15 cellular contexts compared by ENCODE assay signal in genomic region chr11:66881927-66882452, GRCh38. TPM values are rescaled to one million over a fixed set of nuclear protein-coding genes. Genes with fewer than 3 reads are reported as not detected.
DNase-seq lines count a peak whose midpoint lies in the region; ATAC-seq and TF ChIP-seq lines count a peak whose summit lies in the region.
"Had no signal": no experiment of that assay in that cellular context is flagged by ENCODE, and none has a peak within 500 bp of the region (broad histone marks: within the 10 kb centered on the region; RNA-seq: fewer than 3 reads in every experiment).

No MANE protein-coding gene starts in this region.

- DNase-seq in cardiac muscle cell (ENCODE audit: low read depth in 1 of 2, low spot score in 1 of 2) (peak in 1 of 2 donors; percentile 45), cardiac septum (ENCODE audit: low spot score) (no peak), WTC11 (ENCODE audit: low spot score) (no peak), mesendoderm (no peak), posterior vena cava (ENCODE audit: low spot score) (no peak), HT-29 (ENCODE audit: low spot score) (no peak)
- DNase-seq in stimulated activated naive CD8-positive, alpha-beta T cell treated with anti-CD3 and anti-CD28 coated beads, Interleukin-15, Interleukin-2, amounts not matched to agents 100 U/mL and 50 U/mL, for 24 hours = no peak
- DNase-seq: activated naive CD8-positive, alpha-beta T cell treated with anti-CD3 and anti-CD28 coated beads, Interleukin-2, amount 10 ng/mL, durations not matched to agents 7 days and 5 days; EL; NCI-H226; stimulated activated CD4-positive, alpha-beta T cell treated with anti-CD3 and anti-CD28 coated beads, Interleukin-15, amount 100 ng/mL, for 24 hours had no signal

- no peak overlapping the region for H3K9ac ChIP-seq in mesendoderm (ENCODE audit: low read length)

- H3K9me3 ChIP-seq in cardiac muscle cell (ENCODE audit: low read depth) = no peaks in the 10 kb centered on the region
- H3K9me3 ChIP-seq: vagina had no signal

- peak overlapping the region; percentile 0 for H3K4ac ChIP-seq in mesendoderm (ENCODE audit: low read depth, low read length)

- TF ChIP-seq CTCF in cardiac muscle cell (IDR thresholded peaks at IDR 0.05; ENCODE audit: low read depth, low read length) (no peak), WTC11 (IDR thresholded peaks at IDR 0.05) (no peak)

- no peak overlapping the region for H3K18ac ChIP-seq in mesendoderm (ENCODE audit: low read length)

- H3K27me3 ChIP-seq in cardiac muscle cell (no peaks in the 10 kb centered on the region), mesendoderm (ENCODE audit: insufficient read depth, low read length, poor library complexity) (no peaks in the 10 kb centered on the region)
- H3K27me3 ChIP-seq: vagina had no signal

- no peaks in the 10 kb centered on the region for H3K27me3 Mint-ChIP-seq in WTC11 (ENCODE audit: low read depth)
- H3K27me3 Mint-ChIP-seq: activated naive CD8-positive, alpha-beta T cell treated with anti-CD3 and anti-CD28 coated beads, Interleukin-2, amount 10 ng/mL, durations not matched to agents 7 days and 5 days had no signal

- H3K9me3 Mint-ChIP-seq in WTC11 = no peaks in the 10 kb centered on the region
- H3K9me3 Mint-ChIP-seq: activated naive CD8-positive, alpha-beta T cell treated with anti-CD3 and anti-CD28 coated beads, Interleukin-2, amount 10 ng/mL, durations not matched to agents 7 days and 5 days had no signal

- H2AK5ac ChIP-seq in mesendoderm (ENCODE audit: low read length) = no peak overlapping the region

- H3K27ac Mint-ChIP-seq in WTC11 = peak overlapping the region; percentile 83
- H3K27ac Mint-ChIP-seq: activated naive CD8-positive, alpha-beta T cell treated with anti-CD3 and anti-CD28 coated beads, Interleukin-2, amount 10 ng/mL, durations not matched to agents 7 days and 5 days had no signal

- peaks cover 41% of the 10 kb centered on the region for H3K4me1 Mint-ChIP-seq in WTC11

- H3K27ac ChIP-seq in cardiac muscle cell (peak overlapping the region; percentile 72), mesendoderm (ENCODE audit: low read depth, low read length) (no peak overlapping the region), temporal lobe (ENCODE audit: low read depth, low read length) (peak overlapping the region; percentile 75)
- H3K27ac ChIP-seq: vagina had no signal

- no peak overlapping the region for H3K23ac ChIP-seq in mesendoderm (ENCODE audit: low read length)

- H3K79me1 ChIP-seq in mesendoderm (ENCODE audit: low read length) = no peaks in the 10 kb centered on the region

- H2BK120ac ChIP-seq in mesendoderm (ENCODE audit: low read depth, low read length) = no peak overlapping the region

- POLR2A ChIA-PET in WTC11 (lab: Charles Lee) = no interaction called here

- H4K5ac ChIP-seq in mesendoderm (ENCODE audit: low read length) = no peak overlapping the region

- H3K4me3 Mint-ChIP-seq in WTC11 = no peak overlapping the region
- H3K4me3 Mint-ChIP-seq: activated naive CD8-positive, alpha-beta T cell treated with anti-CD3 and anti-CD28 coated beads, Interleukin-2, amount 10 ng/mL, durations not matched to agents 7 days and 5 days had no signal

- H3K4me1 ChIP-seq in cardiac muscle cell (ENCODE audit: low read depth) = peaks cover 36% of the 10 kb centered on the region
- H3K4me1 ChIP-seq in mesendoderm (ENCODE audit: control insufficient read depth, low read depth, low read length) = no peaks in the 10 kb centered on the region

- no peak for ATAC-seq in WTC11
- no peak for ATAC-seq in stimulated activated naive CD8-positive, alpha-beta T cell treated with anti-CD3 and anti-CD28 coated beads, Interleukin-15, Interleukin-2, amounts not matched to agents 100 U/mL and 50 U/mL, for 24 hours
- ATAC-seq: activated CD4-positive, CD25-positive, alpha-beta regulatory T cell treated with anti-CD3 and anti-CD28 coated beads, Interleukin-2, amount 50 U/mL, for 24 hours had no signal

- no peak overlapping the region for H4K8ac ChIP-seq in mesendoderm (ENCODE audit: low read depth, low read length)

- no peak overlapping the region for H3K56ac ChIP-seq in mesendoderm (ENCODE audit: low read length)

- CTCF ChIA-PET in WTC11 (lab: Charles Lee) = interaction anchor here (0.6 to 4.0 kb wide), 25 partner anchors 10 to 189 kb away, joined by 3 to 39 read pairs (median 7); partner anchors contain the start of genes C11orf86, PC and RCE1

- H3K36me3 ChIP-seq in cardiac muscle cell (no peaks in the 10 kb centered on the region), mesendoderm (ENCODE audit: control insufficient read depth, insufficient read depth, low read length) (no peaks in the 10 kb centered on the region)
- H3K36me3 ChIP-seq: vagina had no signal

- no peak overlapping the region for H3K4me3 ChIP-seq in cardiac muscle cell
- H3K4me3 ChIP-seq in mesendoderm (ENCODE audit: low read length) = no peak overlapping the region
- H3K4me3 ChIP-seq: lung had no signal

- no peaks in the 10 kb centered on the region for H3K79me2 ChIP-seq in mesendoderm (ENCODE audit: control insufficient read depth, insufficient read depth, low read length)

- H3K4me2 ChIP-seq in mesendoderm (ENCODE audit: low read length) = no peak overlapping the region

- intact Hi-C loops in cardiac septum (cut with DNase I) = no loop called here
- intact Hi-C loops in posterior vena cava (cut with DNase I) = no loop called here

- WGBS in mesendoderm (ENCODE audit: extremely low coverage, insufficient coverage, low lambda C conversion rate) = no CpG with 5 or more reads among the region's 9 CpGs

- H2BK15ac ChIP-seq in mesendoderm (replicated peaks; ENCODE audit: low read depth) = no peak overlapping the region

- H2BK5ac ChIP-seq in mesendoderm (ENCODE audit: low read length) = no peak overlapping the region

- no peaks in the 10 kb centered on the region for H3K36me3 Mint-ChIP-seq in WTC11
- H3K36me3 Mint-ChIP-seq: activated naive CD8-positive, alpha-beta T cell treated with anti-CD3 and anti-CD28 coated beads, Interleukin-2, amount 10 ng/mL, durations not matched to agents 7 days and 5 days had no signal

TF ChIP-seq in WTC11, 78 proteins besides CTCF, POLR2A, EP300 and RAD21 (continues in another document):
- no peak for TF ChIP-seq CBFB (CRISPR knock-in tag; IDR thresholded peaks at IDR 0.05; ENCODE audit: low read depth)
- no peak for TF ChIP-seq ZNF425 (CRISPR knock-in tag; conservative IDR thresholded peaks at IDR 0.05)
- TF ChIP-seq ZNF263 (CRISPR knock-in tag; IDR thresholded peaks at IDR 0.05; ENCODE audit: low read depth) = no peak
- no peak for TF ChIP-seq TEAD1 (CRISPR knock-in tag; IDR thresholded peaks at IDR 0.05)
- no peak for TF ChIP-seq USF2 (CRISPR knock-in tag; IDR thresholded peaks at IDR 0.05)
- no peak for TF ChIP-seq CDX4 (CRISPR knock-in tag; IDR thresholded peaks at IDR 0.05; ENCODE audit: borderline replicate concordance)
- TF ChIP-seq MAX (CRISPR knock-in tag; IDR thresholded peaks at IDR 0.05) = no peak

RNA-seq across cellular contexts. Expression of gene LRFN4, which starts 25.1 kb away (rescaled TPM):
- total RNA-seq in cardiac muscle cell = 40.6 and 50.4 TPM in 2 replicates
- polyA plus RNA-seq in cardiac muscle cell = 41.6 and 57.8 TPM in 2 replicates
- 24.5 TPM for total RNA-seq in cardiac septum
- total RNA-seq in WTC11 (2021) = 62.7 to 70.3 TPM (median 68.0 TPM) in 3 replicates
- 27.4 TPM for polyA plus RNA-seq in mesendoderm (2013, experiment 1 of 2)
- polyA plus RNA-seq in mesendoderm (2013, experiment 2 of 2) = 27.5 TPM
- 28.5 TPM for total RNA-seq in temporal lobe
- 10 to 100 TPM; 15.0 to 16.9 TPM for total RNA-seq in posterior vena cava
- total RNA-seq in HT-29 (2014; rRNA removed; shearing (Covaris generic)) = 122 and 124 TPM in 2 replicates

RNA-seq across cellular contexts. Expression of gene RCE1, which starts 38.7 kb away (rescaled TPM):
- total RNA-seq in cardiac muscle cell (19.5 and 24.4 TPM in 2 replicates), cardiac septum (5.7 TPM), WTC11 (2021) (34.5 to 36.9 TPM (median 34.6 TPM) in 3 replicates), temporal lobe (13.8 TPM), posterior vena cava (1 to 10 TPM; 7.9 to 9.1 TPM)
- polyA plus RNA-seq in cardiac muscle cell = 19.9 and 25.2 TPM in 2 replicates
- polyA plus RNA-seq in mesendoderm (2013, experiment 1 of 2) = 30.1 TPM
- 29.0 TPM for polyA plus RNA-seq in mesendoderm (2013, experiment 2 of 2)
- 122 and 138 TPM in 2 replicates for total RNA-seq in HT-29 (2014; rRNA removed; shearing (Covaris generic))
